8 cellular contexts compared by ENCODE assay signal in genomic region chr11:108221401-108221800, GRCh38. TPM values are rescaled to one million over a fixed set of nuclear protein-coding genes. Genes with fewer than 3 reads are reported as not detected.
DNase-seq lines count a peak whose midpoint lies in the region; ATAC-seq and TF ChIP-seq lines count a peak whose summit lies in the region.

No MANE protein-coding gene starts in this region.

- H3K9me3 ChIP-seq in mononuclear cell (ENCODE audit: low read depth, low read length), result no peaks in the 10 kb centered on the region

- H3K4me3 ChIP-seq in choroid plexus epithelial cell (ENCODE audit: low read depth, low read length) (peak overlapping the region; percentile 87), mononuclear cell (ENCODE audit: low read length) (peak overlapping the region; percentile 75)

- H3K4me1 ChIP-seq in mononuclear cell (ENCODE audit: insufficient read depth, low read length), result peaks cover 54% of the 10 kb centered on the region

- in situ Hi-C loops in ACHN (cut with HindIII; ENCODE audit: low pct_ligation_motif_present, low pct_unique_long_range_greater_than_20kb, low sequenced_read_pairs), result no loop called here

- H3K27me3 ChIP-seq in mononuclear cell (ENCODE audit: insufficient read depth, low read length), result no peaks in the 10 kb centered on the region

- TF ChIP-seq CTCF in choroid plexus epithelial cell (conservative IDR thresholded peaks at IDR 0.05; ENCODE audit: low read depth, low read length), result no peak

- ATAC-seq in esophagus mucosa, result no peak

- DNase-seq in ACHN (peak; percentile 19), HT-29 (ENCODE audit: low spot score) (peak; percentile 49), choroid plexus epithelial cell (ENCODE audit: low read depth) (peak; percentile 57), UCSD-AML1 (lab: John Stamatoyannopoulos, UW; ENCODE audit: unreplicated experiment) (no peak)
- DNase-seq in stimulated activated CD4-positive, alpha-beta T cell treated with anti-CD3 and anti-CD28 coated beads, Interleukin-15, amount 100 ng/mL, for 24 hours, result no peak
- DNase-seq in stimulated activated CD4-positive, alpha-beta T cell treated with anti-CD3 and anti-CD28 coated beads, Interleukin-4, amount 100 ng/mL, for 24 hours, result no peak

RNA-seq across cellular contexts. Expression of gene NPAT, which starts 1.0 kb away (rescaled TPM):
- 6.9 and 8.2 TPM in 2 replicates for total RNA-seq in HT-29 (2014; rRNA removed; shearing (Covaris generic))
- total RNA-seq in mononuclear cell (46.0 TPM), esophagus mucosa (7.9 TPM)

RNA-seq across cellular contexts. Expression of gene ATM, which starts 1.5 kb away (rescaled TPM):
- 16.6 and 26.1 TPM in 2 replicates for total RNA-seq in HT-29 (2014; rRNA removed; shearing (Covaris generic))
- 435 TPM for total RNA-seq in mononuclear cell
- total RNA-seq in esophagus mucosa, result 21.8 TPM

Comparison
In these comparisons a context has a peak if more than half of its experiments do, and no peak if none do; other contexts are left out.
1. DNase-seq: peak in ACHN (single experiment), HT-29 (single experiment) and choroid plexus epithelial cell (single experiment); none in UCSD-AML1 (single experiment), stimulated activated CD4-positive, alpha-beta T cell treated with anti-CD3 and anti-CD28 coated beads, Interleukin-15, amount 100 ng/mL, for 24 hours (single experiment) and stimulated activated CD4-positive, alpha-beta T cell treated with anti-CD3 and anti-CD28 coated beads, Interleukin-4, amount 100 ng/mL, for 24 hours (single experiment).
2. RNA of gene ATM, which starts 1.5 kb away (total RNA-seq): 435 TPM in mononuclear cell (single experiment); 16.6 to 26.1 TPM in HT-29 and 21.8 TPM in esophagus mucosa (single experiment); every median in the first group is over 10 times any median in the second.